In the genomic region with DNA sequence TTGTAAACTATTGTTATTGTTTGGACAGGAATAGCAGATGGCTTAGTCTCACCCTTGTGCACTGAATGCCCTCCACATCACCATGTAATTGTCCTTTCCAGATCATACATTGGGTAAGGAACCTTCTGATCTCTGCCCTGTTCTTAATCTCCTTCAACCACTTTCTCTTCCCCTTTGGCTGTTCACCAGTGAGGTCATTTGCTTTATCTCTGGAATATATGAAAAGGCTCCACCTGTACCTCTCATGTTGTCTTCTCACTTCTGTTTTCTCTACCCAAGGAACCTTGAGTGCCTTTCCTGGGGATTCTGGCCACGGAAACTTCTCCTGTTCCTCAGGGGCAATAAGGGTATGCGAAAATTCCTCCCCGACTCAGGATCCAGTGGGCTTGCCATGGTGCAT, we compare ENCODE assay signal across 17 cellular contexts. TPM values are rescaled to one million over a fixed set of nuclear protein-coding genes. Genes with fewer than 3 reads are reported as not detected.
DNase-seq lines count a peak whose midpoint lies in the region; ATAC-seq and TF ChIP-seq lines count a peak whose summit lies in the region.
"Had no signal": no experiment of that assay in that cellular context is flagged by ENCODE, and none has a peak within 500 bp of the region (broad histone marks: within the 10 kb centered on the region; RNA-seq: fewer than 3 reads in every experiment).

No MANE protein-coding gene starts in this region.

- no peaks in the 10 kb centered on the region for H3K9me3 ChIP-seq in neutrophil
- H3K9me3 ChIP-seq in smooth muscle cell (replicated peaks; ENCODE audit: low read depth), result no peaks in the 10 kb centered on the region
- no peaks in the 10 kb centered on the region for H3K9me3 ChIP-seq in thyroid gland
- H3K9me3 ChIP-seq: suprapubic skin had no signal

- peaks cover 52% of the 10 kb centered on the region for H4K20me1 ChIP-seq in smooth muscle cell (ENCODE audit: low read depth)

- H3K9ac ChIP-seq in smooth muscle cell (ENCODE audit: low read depth), result no peak overlapping the region

- no peak overlapping the region for H3K4me2 ChIP-seq in smooth muscle cell
- H3K4me2 ChIP-seq: GM23338, PC-9 had no signal

- no peaks in the 10 kb centered on the region for H3K79me2 ChIP-seq in smooth muscle cell (ENCODE audit: low read depth)

- H3K9me3 Mint-ChIP-seq in naive thymus-derived CD8-positive, alpha-beta T cell, result no peaks in the 10 kb centered on the region
- H3K9me3 Mint-ChIP-seq: activated naive CD4-positive, alpha-beta T cell treated with anti-CD3 and anti-CD28 coated beads, Interleukin-2, amount 50 U/mL, for 24 hours; GM23338 had no signal

- peaks cover 49 to 57% of the 10 kb centered on the region in 2 experiments for H3K4me1 ChIP-seq in neutrophil (ENCODE audit: control insufficient read depth in 1 of 2, insufficient read depth in 1 of 2, low read depth in 1 of 2, low read length in 1 of 2)
- no peaks in the 10 kb centered on the region for H3K4me1 ChIP-seq in smooth muscle cell (ENCODE audit: low read depth)
- peaks cover 5 to 10% of the 10 kb centered on the region in 2 donors for H3K4me1 ChIP-seq in thyroid gland

- H3K27me3 ChIP-seq in neutrophil (no peaks in the 10 kb centered on the region), smooth muscle cell (ENCODE audit: low read depth) (no peaks in the 10 kb centered on the region), thyroid gland (no peaks in the 10 kb centered on the region)
- H3K27me3 ChIP-seq: suprapubic skin had no signal

- H3K36me3 ChIP-seq in neutrophil (peaks cover 9% of the 10 kb centered on the region), smooth muscle cell (ENCODE audit: low read depth) (no peaks in the 10 kb centered on the region), thyroid gland (no peaks in the 10 kb centered on the region)
- H3K36me3 ChIP-seq: suprapubic skin had no signal

- no peak for TF ChIP-seq CTCF in neutrophil (IDR thresholded peaks at IDR 0.05)
- no peak for TF ChIP-seq CTCF in smooth muscle cell (IDR thresholded peaks at IDR 0.05; ENCODE audit: borderline replicate concordance, insufficient read depth, poor library complexity, severe bottlenecking)
- TF ChIP-seq CTCF in thyroid gland (IDR thresholded peaks at IDR 0.05), result no peak

- no peaks in the 10 kb centered on the region for H3K27me3 Mint-ChIP-seq in naive thymus-derived CD8-positive, alpha-beta T cell
- H3K27me3 Mint-ChIP-seq: activated naive CD4-positive, alpha-beta T cell treated with anti-CD3 and anti-CD28 coated beads, Interleukin-2, amount 50 U/mL, for 24 hours; CD4-positive, CD25-positive, alpha-beta regulatory T cell had no signal

- H3K4me3 Mint-ChIP-seq in naive thymus-derived CD8-positive, alpha-beta T cell, result no peak overlapping the region
- H3K4me3 Mint-ChIP-seq: activated naive CD4-positive, alpha-beta T cell treated with anti-CD3 and anti-CD28 coated beads, Interleukin-2, amount 50 U/mL, for 24 hours; CD4-positive, CD25-positive, alpha-beta regulatory T cell; GM23338 had no signal

- DNase-seq in OCI-M1 (lab: John Stamatoyannopoulos, UW), result peak; percentile 21
- DNase-seq in NK-92 (lab: John Stamatoyannopoulos, UW; ENCODE audit: unreplicated experiment), result no peak
- DNase-seq in smooth muscle cell (lab: John Stamatoyannopoulos, UW; ENCODE audit: unreplicated experiment), result no peak
- no peak for DNase-seq in naive thymus-derived CD8-positive, alpha-beta T cell
- DNase-seq in thyroid gland, result no peak
- DNase-seq: CD4-positive, CD25-positive, alpha-beta regulatory T cell; DND-41; effector CD4-positive, alpha-beta T cell; left ventricle myocardium superior; PC-9 had no signal

- POLR2A ChIA-PET in naive thymus-derived CD8-positive, alpha-beta T cell (lab: Charles Lee), result no interaction called here

- peaks cover 12 to 80% (median 24%) of the 10 kb centered on the region in 4 donors for H3K4me1 Mint-ChIP-seq in naive thymus-derived CD8-positive, alpha-beta T cell
- H3K4me1 Mint-ChIP-seq: GM23338 had no signal

- peak; percentile 20 for ATAC-seq in GM19395 (IDR thresholded peaks at IDR 0.05; ENCODE audit: unreplicated experiment)
- peak; percentile 25 for ATAC-seq in HG03060 (IDR thresholded peaks at IDR 0.05; ENCODE audit: low read depth, unreplicated experiment)
- ATAC-seq in naive thymus-derived CD8-positive, alpha-beta T cell, result no peak
- ATAC-seq: GM23338, left ventricle myocardium superior had no signal

- peak overlapping the region in 2 of 10 donors; percentile 45 to 59 for H3K27ac Mint-ChIP-seq in naive thymus-derived CD8-positive, alpha-beta T cell
- H3K27ac Mint-ChIP-seq: activated naive CD4-positive, alpha-beta T cell treated with anti-CD3 and anti-CD28 coated beads, Interleukin-2, amount 50 U/mL, for 24 hours; GM23338 had no signal

- H3K27ac ChIP-seq in neutrophil (peak overlapping the region; percentile 52), smooth muscle cell (ENCODE audit: low read depth) (no peak overlapping the region), thyroid gland (no peak overlapping the region)
- H3K27ac ChIP-seq: PC-9, suprapubic skin had no signal

- TF ChIP-seq POLR2A in thyroid gland (IDR thresholded peaks at IDR 0.05), result no peak

- peaks cover 0 to 5% (median 0%) of the 10 kb centered on the region in 3 donors for H3K36me3 Mint-ChIP-seq in naive thymus-derived CD8-positive, alpha-beta T cell

- H2AFZ ChIP-seq in smooth muscle cell (ENCODE audit: low read depth), result no peak overlapping the region
- H2AFZ ChIP-seq: GM23338, PC-9 had no signal

- 73% methylated on average over 3 of the region's 3 CpGs for WGBS in smooth muscle cell (ENCODE audit: low lambda C conversion rate)
- WGBS in thyroid gland, 2 donors, result 75 to 84% methylated on average over 3 of the region's 3 CpGs

- intact Hi-C loops in thyroid gland (cut with DNase I), result no loop called here

- no peaks in the 10 kb centered on the region for H3F3A ChIP-seq in smooth muscle cell (ENCODE audit: low read depth)

- no peak overlapping the region for H3K4me3 ChIP-seq in neutrophil (ENCODE audit: low read depth in 1 of 2, low read length in 1 of 2)
- H3K4me3 ChIP-seq in smooth muscle cell, result no peak overlapping the region
- no peak overlapping the region for H3K4me3 ChIP-seq in thyroid gland (replicated peaks in 1 of 3)
- H3K4me3 ChIP-seq: GM23338, PC-9, suprapubic skin had no signal

RNA-seq across cellular contexts. Expression of a gene that starts 28.5 kb away (rescaled TPM):
- total RNA-seq in smooth muscle cell (32.1 and 59.8 TPM in 2 replicates), thyroid gland (10 to 100 TPM; 35.2 to 84.0 (median 61.2) TPM)
- 9.9 and 12.1 TPM in 2 replicates for polyA plus RNA-seq in smooth muscle cell
- total RNA-seq in naive thymus-derived CD8-positive, alpha-beta T cell, result 10 to 100 TPM; 12.2 to 14.9 TPM
- 1 to 10 TPM; 1.8 to 5.6 (median 2.6) TPM for polyA plus RNA-seq in naive thymus-derived CD8-positive, alpha-beta T cell
- total RNA-seq: myocyte had no signal

Comparison
In these comparisons a context has a peak if more than half of its experiments do, and no peak if none do; other contexts are left out.
1. ATAC-seq: peak in GM19395 (single experiment) and HG03060 (single experiment); none in naive thymus-derived CD8-positive, alpha-beta T cell (0 of 2).